In the genomic region with DNA sequence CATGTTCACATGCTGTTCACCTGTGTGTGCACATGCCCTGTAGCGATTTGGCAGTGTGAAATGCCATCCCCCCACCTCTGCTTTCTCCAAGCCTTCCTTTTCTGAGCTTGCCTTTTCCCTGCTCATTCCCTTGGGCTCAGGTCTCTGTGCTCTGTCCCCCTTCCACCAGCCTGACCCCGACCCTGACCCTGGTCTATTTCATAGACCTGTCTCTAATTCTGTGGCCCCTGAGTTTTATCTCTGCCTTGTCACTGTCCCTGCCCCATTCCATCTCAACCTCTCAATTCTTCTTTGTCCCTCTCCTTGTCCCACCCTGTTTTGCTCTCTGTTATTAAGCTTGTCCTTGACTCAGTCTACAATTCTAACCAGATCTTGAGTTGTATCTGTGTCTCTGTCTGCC, we compare ENCODE assay signal across 6 cellular contexts. TPM values are rescaled to one million over a fixed set of nuclear protein-coding genes. Genes with fewer than 3 reads are reported as not detected.
DNase-seq lines count a peak whose midpoint lies in the region; ATAC-seq and TF ChIP-seq lines count a peak whose summit lies in the region.

No MANE protein-coding gene starts in this region.

- H3K36me3 ChIP-seq in PC-3 (ENCODE audit: low read depth, low read length) = no peaks in the 10 kb centered on the region
- no peaks in the 10 kb centered on the region for H3K36me3 ChIP-seq in effector memory CD4-positive, alpha-beta T cell (ENCODE audit: control insufficient read depth, insufficient read depth, low read length)
- no peaks in the 10 kb centered on the region for H3K36me3 ChIP-seq in psoas muscle (ENCODE audit: insufficient read depth in 1 of 2, low read depth in 1 of 2)

- no peaks in the 10 kb centered on the region for H3K9me3 ChIP-seq in PC-3 (ENCODE audit: low read length)
- H3K9me3 ChIP-seq in effector memory CD4-positive, alpha-beta T cell (ENCODE audit: control insufficient read depth, low read length) = no peaks in the 10 kb centered on the region
- no peaks in the 10 kb centered on the region for H3K9me3 ChIP-seq in psoas muscle

- intact Hi-C loops in PC-3 (cut with micrococcal nuclease) = no loop called here
- intact Hi-C loops in psoas muscle (cut with DNase I) = no loop called here

- peak overlapping the region; percentile 90 for H3K9ac ChIP-seq in PC-3 (ENCODE audit: low read length)

- 70 to 79% (median 74%) methylated on average over 2 of the region's 2 CpGs for WGBS in psoas muscle, 3 donors

- no peaks in the 10 kb centered on the region for H4K20me1 ChIP-seq in PC-3 (ENCODE audit: low read length)

- H2AFZ ChIP-seq in PC-3 (ENCODE audit: low read length) = peak overlapping the region; percentile 73

- H3K4me3 ChIP-seq in PC-3 (ENCODE audit: low read length) = peak overlapping the region; percentile 54
- H3K4me3 ChIP-seq in effector memory CD4-positive, alpha-beta T cell (ENCODE audit: insufficient read depth, low read depth, low read length, poor library complexity, severe bottlenecking) = peak overlapping the region; percentile 53
- peak overlapping the region; percentile 65 for H3K4me3 ChIP-seq in psoas muscle

- DNase-seq in PC-3 = no peak
- no peak for DNase-seq in effector memory CD4-positive, alpha-beta T cell
- DNase-seq in psoas muscle = no peak
- DNase-seq in SW480 (ENCODE audit: low spot score) = no peak
- no peak for DNase-seq in H4 (ENCODE audit: low spot score)

- no peaks in the 10 kb centered on the region for H3K27me3 ChIP-seq in PC-3 (ENCODE audit: low read length)
- no peaks in the 10 kb centered on the region for H3K27me3 ChIP-seq in effector memory CD4-positive, alpha-beta T cell (replicated peaks; ENCODE audit: control insufficient read depth, insufficient read depth, low read length, poor library complexity, severe bottlenecking)
- H3K27me3 ChIP-seq in psoas muscle (ENCODE audit: insufficient read depth in 3 of 3, low read length in 2 of 3) = peaks cover 0 to 20% (median 1%) of the 10 kb centered on the region in 3 donors

- no peaks in the 10 kb centered on the region for H3K9me2 ChIP-seq in PC-3 (replicated peaks; ENCODE audit: low read length)

- H3K4me1 ChIP-seq in PC-3 (ENCODE audit: insufficient read depth, low read length) (peaks cover 33% of the 10 kb centered on the region), psoas muscle (peaks cover 3% of the 10 kb centered on the region)
- H3K4me1 ChIP-seq in effector memory CD4-positive, alpha-beta T cell (ENCODE audit: control insufficient read depth, insufficient read depth, low read length, poor library complexity, severe bottlenecking) = peaks cover 25% of the 10 kb centered on the region

- BruUV-seq in PC-3 (replicated peaks; lab: Mats Ljungman, UMichigan) = TSS peak; percentile 78

- peaks cover 4% of the 10 kb centered on the region for H3F3A ChIP-seq in PC-3 (ENCODE audit: low read length, unreplicated experiment)

- POLR2A ChIA-PET in PC-3 (lab: Charles Lee; ENCODE audit: unreplicated experiment) = no interaction called here

- peak overlapping the region; percentile 88 for H3K4me2 ChIP-seq in PC-3 (ENCODE audit: low read length)

- CTCF ChIA-PET in PC-3 (lab: Charles Lee) = interaction anchor here (0.5 kb wide), 1 partner anchor 39 kb away, joined by 4 read pairs; no protein-coding TSS in a partner anchor

- H3K27ac ChIP-seq in PC-3 (ENCODE audit: low read length) = peak overlapping the region; percentile 98
- no peak overlapping the region for H3K27ac ChIP-seq in effector memory CD4-positive, alpha-beta T cell (ENCODE audit: insufficient read depth, low read length, poor library complexity, severe bottlenecking)
- peak overlapping the region; percentile 67 for H3K27ac ChIP-seq in psoas muscle

- peaks cover 9% of the 10 kb centered on the region for H3K79me2 ChIP-seq in PC-3 (ENCODE audit: low read length)

- no peak for TF ChIP-seq CTCF in PC-3 (conservative IDR thresholded peaks at IDR 0.05; ENCODE audit: low read depth, low read length)
- TF ChIP-seq CTCF in psoas muscle (IDR thresholded peaks at IDR 0.05) = no peak

- ATAC-seq in PC-3 (peak; percentile 3), psoas muscle (no peak), HG03280 (IDR thresholded peaks at IDR 0.05; ENCODE audit: unreplicated experiment) (no peak)

RNA-seq across cellular contexts. Expression of gene ARAP3, which starts 0.7 kb away (rescaled TPM):
- 7.1 and 14.2 TPM in 2 replicates for total RNA-seq in PC-3 (2014; rRNA removed)
- 1 to 10 TPM; 5.2 to 10.0 (median 5.4) TPM for total RNA-seq in psoas muscle
- polyA plus RNA-seq in psoas muscle = 1 to 10 TPM; 2.4 to 4.5 (median 2.5) TPM
- 4.4 and 4.8 TPM in 2 replicates for total RNA-seq in H4 (2014; rRNA removed; shearing (Covaris generic))

RNA-seq across cellular contexts. Expression of gene FCHSD1, which starts 30.1 kb away (rescaled TPM):
- 17.2 and 22.7 TPM in 2 replicates for total RNA-seq in PC-3 (2014; rRNA removed)
- total RNA-seq in psoas muscle = 1 to 10 TPM; 1.3 to 2.4 (median 2.1) TPM
- polyA plus RNA-seq in psoas muscle = 1 to 10 TPM; 1.3 to 1.4 (median 1.4) TPM
- total RNA-seq in H4 (2014; rRNA removed; shearing (Covaris generic)) = 5.9 and 11.0 TPM in 2 replicates

RNA-seq across cellular contexts. Expression of gene RELL2, which starts 44.5 kb away (rescaled TPM):
- 4.1 and 5.6 TPM in 2 replicates for total RNA-seq in PC-3 (2014; rRNA removed)
- under 1 TPM in 3 of 4 donors, not detected in 1; 0.11 to 0.66 (median 0.61) TPM for total RNA-seq in psoas muscle
- polyA plus RNA-seq in psoas muscle = 1 to 10 TPM in 1 of 3 donors, under 1 TPM in 2; 0.31 to 1.5 (median 0.63) TPM
- total RNA-seq in H4 (2014; rRNA removed; shearing (Covaris generic)) = 4.5 and 8.4 TPM in 2 replicates

RNA-seq across cellular contexts. Expression of gene HDAC3, which starts 44.6 kb away (rescaled TPM):
- 66.8 and 82.9 TPM in 2 replicates for total RNA-seq in PC-3 (2014; rRNA removed)
- 10 to 100 TPM; 16.9 to 34.1 (median 27.1) TPM for total RNA-seq in psoas muscle
- 10 to 100 TPM; 30.1 to 41.3 (median 34.7) TPM for polyA plus RNA-seq in psoas muscle
- total RNA-seq in H4 (2014; rRNA removed; shearing (Covaris generic)) = 76.5 and 82.1 TPM in 2 replicates
